1 cellular context compared by ENCODE assay signal in the genomic region with DNA sequence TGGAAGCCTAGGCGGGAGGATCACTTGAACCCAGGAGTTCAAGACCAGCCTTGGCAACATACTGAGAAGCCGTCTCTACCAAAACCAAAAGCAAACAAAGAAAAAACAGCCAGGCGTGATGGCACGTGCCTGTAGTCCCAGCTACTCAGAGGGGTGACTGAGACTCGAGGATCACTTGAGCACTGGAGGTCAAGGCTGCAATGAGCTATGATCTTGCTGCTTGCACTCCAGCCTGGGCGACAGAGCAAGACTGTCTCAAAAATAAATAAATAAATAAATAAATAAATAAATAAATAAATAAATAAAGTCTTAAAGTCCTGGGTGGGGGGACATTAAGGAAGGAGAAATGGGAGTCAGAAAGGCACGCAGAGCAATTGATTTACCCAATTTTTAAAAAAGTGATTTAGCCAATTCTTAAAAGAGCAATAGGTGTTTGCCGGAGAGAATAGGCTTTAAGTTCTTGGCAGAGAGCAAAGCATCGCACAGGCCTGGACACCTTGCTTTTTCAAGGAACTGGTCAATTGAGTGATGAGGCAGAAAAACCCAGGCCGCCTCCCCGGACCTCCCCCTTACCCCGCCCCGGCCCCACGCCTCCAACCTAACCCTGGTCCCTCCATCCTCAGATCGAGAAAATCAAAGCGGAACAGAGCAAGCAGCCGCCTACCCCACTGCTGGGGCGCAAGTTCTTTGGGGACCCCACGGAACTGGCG.
TF ChIP-seq lines count a peak whose summit lies in the region.

No MANE protein-coding gene starts in this region.

TF ChIP-seq in HEK293, 187 proteins besides CTCF, POLR2A, EP300 and RAD21 (continued from another document and continues in another):
- TF ChIP-seq, protein P1, sequence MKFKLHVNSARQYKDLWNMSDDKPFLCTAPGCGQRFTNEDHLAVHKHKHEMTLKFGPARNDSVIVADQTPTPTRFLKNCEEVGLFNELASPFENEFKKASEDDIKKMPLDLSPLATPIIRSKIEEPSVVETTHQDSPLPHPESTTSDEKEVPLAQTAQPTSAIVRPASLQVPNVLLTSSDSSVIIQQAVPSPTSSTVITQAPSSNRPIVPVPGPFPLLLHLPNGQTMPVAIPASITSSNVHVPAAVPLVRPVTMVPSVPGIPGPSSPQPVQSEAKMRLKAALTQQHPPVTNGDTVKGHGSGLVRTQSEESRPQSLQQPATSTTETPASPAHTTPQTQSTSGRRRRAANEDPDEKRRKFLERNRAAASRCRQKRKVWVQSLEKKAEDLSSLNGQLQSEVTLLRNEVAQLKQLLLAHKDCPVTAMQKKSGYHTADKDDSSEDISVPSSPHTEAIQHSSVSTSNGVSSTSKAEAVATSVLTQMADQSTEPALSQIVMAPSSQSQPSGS (tag by site-specific recombination; IDR thresholded peaks at IDR 0.05; ENCODE audit: low read depth): no peak
- TF ChIP-seq ZNF341 (tag by site-specific recombination; IDR thresholded peaks at IDR 0.05; ENCODE audit: low read depth) (peak; percentile 72; the same call in 1 of the 2 replicates), ZNF292 (tag by site-specific recombination; IDR thresholded peaks at IDR 0.05; ENCODE audit: borderline replicate concordance, low read depth) (peak; percentile 98), ZNF76 (tag by site-specific recombination; IDR thresholded peaks at IDR 0.05; ENCODE audit: borderline replicate concordance, low read depth) (no peak), ZNF785 (tag by site-specific recombination; IDR thresholded peaks at IDR 0.05) (peak; percentile 32; the same call in 1 of the 2 replicates), ZNF621 (tag by site-specific recombination; IDR thresholded peaks at IDR 0.05) (no peak), ZBTB11 (tag by site-specific recombination; conservative IDR thresholded peaks at IDR 0.05; ENCODE audit: low read depth) (peak; percentile 94), ZNF18 (tag by site-specific recombination; IDR thresholded peaks at IDR 0.05) (peak; percentile 84; the same call in 1 of the 2 replicates), ZNF837 (tag by site-specific recombination; IDR thresholded peaks at IDR 0.05) (no peak), ZNF548 (tag by site-specific recombination; IDR thresholded peaks at IDR 0.05) (no peak; the same call in 1 of the 2 replicates), ZNF174 (tag by site-specific recombination; IDR thresholded peaks at IDR 0.05) (no peak), PBX3 (CRISPR knock-in tag; IDR thresholded peaks at IDR 0.05) (no peak), ZNF223 (tag by site-specific recombination; IDR thresholded peaks at IDR 0.05) (peak; percentile 95), ZNF654 (tag by site-specific recombination; IDR thresholded peaks at IDR 0.05; ENCODE audit: low read depth) (peak; percentile 81), ZNF530 (tag by site-specific recombination; IDR thresholded peaks at IDR 0.05; ENCODE audit: low read depth) (peak; percentile 95), ZNF350 (tag by site-specific recombination; IDR thresholded peaks at IDR 0.05) (no peak), ZBTB6 (tag by site-specific recombination; IDR thresholded peaks at IDR 0.05) (no peak), ZNF274 (IDR thresholded peaks at IDR 0.05; ENCODE audit: low read length) (no peak), ZNF274 (tag by site-specific recombination; IDR thresholded peaks at IDR 0.05; ENCODE audit: borderline replicate concordance) (no peak; the same call in 1 of the 2 replicates), ZNF529 (tag by site-specific recombination; IDR thresholded peaks at IDR 0.05; ENCODE audit: insufficient replicate concordance) (no peak), PRDM10 (tag by site-specific recombination; IDR thresholded peaks at IDR 0.05) (peak; percentile 35; the same call in 1 of the 2 replicates), KLF8 (tag by site-specific recombination; IDR thresholded peaks at IDR 0.05) (no peak), KLF16 (tag by site-specific recombination; IDR thresholded peaks at IDR 0.05) (no peak), ZBTB7A (tag by site-specific recombination; IDR thresholded peaks at IDR 0.05; ENCODE audit: low read depth) (peak; percentile 67; the same call in 1 of the 2 replicates), ZNF626 (tag by site-specific recombination; IDR thresholded peaks at IDR 0.05) (no peak), ZFP37 (tag by site-specific recombination; IDR thresholded peaks at IDR 0.05) (peak; percentile 99), ZBTB21 (tag by site-specific recombination; IDR thresholded peaks at IDR 0.05) (peak; percentile 94), ZNF558 (tag by site-specific recombination; IDR thresholded peaks at IDR 0.05) (peak; percentile 97), ZNF658 (tag by site-specific recombination; IDR thresholded peaks at IDR 0.05) (no peak), ZNF449 (tag by site-specific recombination; IDR thresholded peaks at IDR 0.05) (no peak), KLF10 (tag by site-specific recombination; IDR thresholded peaks at IDR 0.05) (no peak), ZSCAN16 (tag by site-specific recombination; IDR thresholded peaks at IDR 0.05) (no peak)
- TF ChIP-seq, protein P2, sequence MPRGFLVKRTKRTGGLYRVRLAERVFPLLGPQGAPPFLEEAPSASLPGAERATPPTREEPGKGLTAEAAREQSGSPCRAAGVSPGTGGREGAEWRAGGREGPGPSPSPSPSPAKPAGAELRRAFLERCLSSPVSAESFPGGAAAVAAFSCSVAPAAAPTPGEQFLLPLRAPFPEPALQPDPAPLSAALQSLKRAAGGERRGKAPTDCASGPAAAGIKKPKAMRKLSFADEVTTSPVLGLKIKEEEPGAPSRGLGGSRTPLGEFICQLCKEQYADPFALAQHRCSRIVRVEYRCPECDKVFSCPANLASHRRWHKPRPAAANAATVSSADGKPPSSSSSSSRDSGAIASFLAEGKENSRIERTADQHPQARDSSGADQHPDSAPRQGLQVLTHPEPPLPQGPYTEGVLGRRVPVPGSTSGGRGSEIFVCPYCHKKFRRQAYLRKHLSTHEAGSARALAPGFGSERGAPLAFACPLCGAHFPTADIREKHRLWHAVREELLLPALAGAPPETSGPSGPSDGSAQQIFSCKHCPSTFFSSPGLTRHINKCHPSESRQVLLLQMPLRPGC (tag by site-specific recombination; IDR thresholded peaks at IDR 0.05): no peak
- TF ChIP-seq, protein P3, sequence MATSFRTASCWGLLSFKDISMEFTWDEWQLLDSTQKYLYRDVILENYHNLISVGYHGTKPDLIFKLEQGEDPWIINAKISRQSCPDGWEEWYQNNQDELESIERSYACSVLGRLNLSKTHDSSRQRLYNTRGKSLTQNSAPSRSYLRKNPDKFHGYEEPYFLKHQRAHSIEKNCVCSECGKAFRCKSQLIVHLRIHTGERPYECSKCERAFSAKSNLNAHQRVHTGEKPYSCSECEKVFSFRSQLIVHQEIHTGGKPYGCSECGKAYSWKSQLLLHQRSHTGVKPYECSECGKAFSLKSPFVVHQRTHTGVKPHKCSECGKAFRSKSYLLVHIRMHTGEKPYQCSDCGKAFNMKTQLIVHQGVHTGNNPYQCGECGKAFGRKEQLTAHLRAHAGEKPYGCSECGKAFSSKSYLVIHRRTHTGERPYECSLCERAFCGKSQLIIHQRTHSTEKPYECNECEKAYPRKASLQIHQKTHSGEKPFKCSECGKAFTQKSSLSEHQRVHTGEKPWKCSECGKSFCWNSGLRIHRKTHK (tag by site-specific recombination; IDR thresholded peaks at IDR 0.05): 0 out of 2 replicates have a peak, but pooled peaks have one; percentile 27
- TF ChIP-seq, protein P4, sequence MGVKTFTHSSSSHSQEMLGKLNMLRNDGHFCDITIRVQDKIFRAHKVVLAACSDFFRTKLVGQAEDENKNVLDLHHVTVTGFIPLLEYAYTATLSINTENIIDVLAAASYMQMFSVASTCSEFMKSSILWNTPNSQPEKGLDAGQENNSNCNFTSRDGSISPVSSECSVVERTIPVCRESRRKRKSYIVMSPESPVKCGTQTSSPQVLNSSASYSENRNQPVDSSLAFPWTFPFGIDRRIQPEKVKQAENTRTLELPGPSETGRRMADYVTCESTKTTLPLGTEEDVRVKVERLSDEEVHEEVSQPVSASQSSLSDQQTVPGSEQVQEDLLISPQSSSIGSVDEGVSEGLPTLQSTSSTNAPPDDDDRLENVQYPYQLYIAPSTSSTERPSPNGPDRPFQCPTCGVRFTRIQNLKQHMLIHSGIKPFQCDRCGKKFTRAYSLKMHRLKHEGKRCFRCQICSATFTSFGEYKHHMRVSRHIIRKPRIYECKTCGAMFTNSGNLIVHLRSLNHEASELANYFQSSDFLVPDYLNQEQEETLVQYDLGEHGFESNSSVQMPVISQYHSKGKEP (tag by site-specific recombination; IDR thresholded peaks at IDR 0.05): no peak
